ENCODE assay signal across 8 cellular contexts in the genomic region with DNA sequence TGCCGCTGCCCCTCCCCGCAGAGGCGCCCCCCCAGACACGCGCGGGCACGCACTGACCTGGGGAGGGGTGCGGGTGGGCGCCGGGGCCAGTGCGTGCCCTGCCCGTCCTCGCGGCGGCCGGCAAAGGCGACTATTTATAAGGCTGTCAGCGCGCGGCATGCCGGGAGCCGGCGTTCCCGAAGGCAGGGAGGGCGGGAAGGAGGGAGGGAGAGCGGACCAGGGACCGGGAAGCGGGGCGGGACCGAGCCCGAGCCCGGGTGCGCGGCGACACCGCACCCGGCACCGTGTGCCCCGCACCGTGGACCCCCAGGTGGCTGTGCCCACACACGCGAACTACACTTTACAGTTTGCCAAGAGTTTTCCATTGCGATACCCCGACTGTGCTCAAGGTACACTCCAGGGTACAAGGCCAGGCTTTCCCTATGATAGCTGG. TPM values are rescaled to one million over a fixed set of nuclear protein-coding genes. Genes with fewer than 3 reads are reported as not detected.
DNase-seq lines count a peak whose midpoint lies in the region; ATAC-seq and TF ChIP-seq lines count a peak whose summit lies in the region.

A gene with protein sequence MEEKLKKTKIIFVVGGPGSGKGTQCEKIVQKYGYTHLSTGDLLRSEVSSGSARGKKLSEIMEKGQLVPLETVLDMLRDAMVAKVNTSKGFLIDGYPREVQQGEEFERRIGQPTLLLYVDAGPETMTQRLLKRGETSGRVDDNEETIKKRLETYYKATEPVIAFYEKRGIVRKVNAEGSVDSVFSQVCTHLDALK (minus strand): TSS at position 110 of the 433 bp plus-strand sequence. CDS start 3,058 bp downstream, outside the sequence.

- H3K27me3 ChIP-seq in BJ (ENCODE audit: control insufficient read depth, insufficient read depth, low read length) (no peaks in the 10 kb centered on the region), esophagus muscularis mucosa (no peaks in the 10 kb centered on the region), transverse colon (no peaks in the 10 kb centered on the region)

- peaks cover 46 to 62% (median 56%) of the 10 kb centered on the region in 4 donors for H3K4me1 ChIP-seq in esophagus muscularis mucosa
- peaks cover 37 to 44% (median 40%) of the 10 kb centered on the region in 4 donors for H3K4me1 ChIP-seq in transverse colon

- no peaks in the 10 kb centered on the region for H3K9me3 Mint-ChIP-seq in T-helper 2 cell treated with Interferon-gamma antibody and Interleukin-4, amounts not matched to agents 5 μg/mL and 100 μg/mL, for 36 hours

- intact Hi-C loops in esophagus muscularis mucosa (cut with DNase I): no loop called here
- intact Hi-C loops in transverse colon (cut with DNase I; ENCODE audit: low total_unique reads): no loop called here

- WGBS in esophagus muscularis mucosa: 4% methylated on average over 5 of the region's 44 CpGs
- WGBS in transverse colon (ENCODE audit: low coverage in 1 of 2), 2 donors: 1% methylated on average over 25 of the region's 44 CpGs; no CpG with 5 or more reads in 1 of the 2 donors

- TF ChIP-seq POLR2A in esophagus muscularis mucosa (IDR thresholded peaks at IDR 0.05; ENCODE audit: low read depth) (no peak), transverse colon (IDR thresholded peaks at IDR 0.05) (peak; percentile 37)

- in situ Hi-C loops in transverse colon (cut with MboI; ENCODE audit: low pct_ligation_motif_present in 1 of 4, low pct_unique_long_range_greater_than_20kb in 1 of 4, low sequenced_read_pairs in 3 of 4): no loop called here

- DNase-seq in BJ (ENCODE audit: low read depth) (no peak), HuH-7 (ENCODE audit: low spot score) (peak; percentile 84), esophagus muscularis mucosa (ENCODE audit: extremely low spot score) (no peak), middle frontal gyrus (ENCODE audit: extremely low spot score, low spot score) (peak; percentile 62), transverse colon (peak; percentile 84), GM10266 (ENCODE audit: extremely low spot score) (no peak)
- DNase-seq in T-helper 2 cell treated with Interferon-gamma antibody and Interleukin-4, amounts not matched to agents 5 μg/mL and 100 μg/mL, for 36 hours (ENCODE audit: low spot score): no peak

- TF ChIP-seq EP300 in esophagus muscularis mucosa (IDR thresholded peaks at IDR 0.05): no peak
- no peak for TF ChIP-seq EP300 in transverse colon (IDR thresholded peaks at IDR 0.05; ENCODE audit: low read depth)

- no peaks in the 10 kb centered on the region; the same call in 1 of the 2 replicates for H3K36me3 ChIP-seq in BJ (ENCODE audit: control insufficient read depth, insufficient read depth, low read length)
- H3K36me3 ChIP-seq in esophagus muscularis mucosa: peaks cover 0 to 10% (median 8%) of the 10 kb centered on the region in 4 donors
- no peaks in the 10 kb centered on the region for H3K36me3 ChIP-seq in transverse colon

- no peaks in the 10 kb centered on the region for H3K4me1 Mint-ChIP-seq in T-helper 2 cell treated with Interferon-gamma antibody and Interleukin-4, amounts not matched to agents 5 μg/mL and 100 μg/mL, for 36 hours (ENCODE audit: low read depth)

- H3K27ac Mint-ChIP-seq in T-helper 2 cell treated with Interferon-gamma antibody and Interleukin-4, amounts not matched to agents 5 μg/mL and 100 μg/mL, for 36 hours: no peak within 1 kb of the TSS

- H3K9me3 ChIP-seq in esophagus muscularis mucosa (no peaks in the 10 kb centered on the region), transverse colon (no peaks in the 10 kb centered on the region)

- CTCF ChIA-PET in BJ (lab: Yijun Ruan, JAX): interaction anchor here (1.5 to 1.6 kb wide), 2 partner anchors 8 to 143 kb away, joined by 4 to 5 read pairs; partner anchors contain the start of gene TOR2A

- H3K27me3 Mint-ChIP-seq in T-helper 2 cell treated with Interferon-gamma antibody and Interleukin-4, amounts not matched to agents 5 μg/mL and 100 μg/mL, for 36 hours (ENCODE audit: low read depth): peaks cover 6% of the 10 kb centered on the region

- H3K4me3 ChIP-seq in BJ (ENCODE audit: low read depth, low read length) (peak within 1 kb of the TSS; percentile 44), esophagus muscularis mucosa (peak within 1 kb of the TSS; percentile 67 to 91 (median 76)), transverse colon (peak within 1 kb of the TSS; percentile 44 to 73 (median 54))

- POLR2A ChIA-PET in BJ (lab: Charles Lee): no interaction called here

- peak within 1 kb of the TSS; percentile 58 for H3K4me3 Mint-ChIP-seq in T-helper 2 cell treated with Interferon-gamma antibody and Interleukin-4, amounts not matched to agents 5 μg/mL and 100 μg/mL, for 36 hours

- no peak for ATAC-seq in HG03469 (IDR thresholded peaks at IDR 0.05; ENCODE audit: unreplicated experiment)

- H3K36me3 Mint-ChIP-seq in T-helper 2 cell treated with Interferon-gamma antibody and Interleukin-4, amounts not matched to agents 5 μg/mL and 100 μg/mL, for 36 hours (ENCODE audit: low read depth): peaks cover 12% of the 10 kb centered on the region

- TF ChIP-seq CTCF in BJ (IDR thresholded peaks at IDR 0.05; ENCODE audit: insufficient read depth, low read depth, low read length) (no peak), esophagus muscularis mucosa (IDR thresholded peaks at IDR 0.05) (no peak), transverse colon (IDR thresholded peaks at IDR 0.05) (no peak), GM10266 (IDR thresholded peaks at IDR 0.05; ENCODE audit: control insufficient read depth, insufficient read depth, low read depth, missing control alignments) (no peak)

- H3K27ac ChIP-seq in esophagus muscularis mucosa (replicated peaks in 1 of 4) (peak within 1 kb of the TSS; percentile 80 to 91 (median 86)), transverse colon (peak within 1 kb of the TSS; percentile 44 to 90 (median 80))

RNA-seq across cellular contexts. Expression of the gene that starts here (rescaled TPM):
- polyA plus RNA-seq in BJ (2011; rRNA removed): 65.1 and 102 TPM in 2 replicates
- 4.2 and 8.3 TPM in 2 replicates for polyA minus RNA-seq in BJ (2011; rRNA and poly(A)+ RNA removed)
- total RNA-seq in esophagus muscularis mucosa (10 to 100 TPM; 37.4 to 75.0 (median 56.0) TPM), transverse colon (100 to 1,000 TPM in 1 of 4 donors, 10 to 100 TPM in 3; 24.7 to 110 (median 62.4) TPM)

Comparison
In these comparisons a context has a peak if more than half of its experiments do, and no peak if none do; other contexts are left out.
1. DNase-seq: peak in HuH-7 (single experiment), middle frontal gyrus (single experiment) and transverse colon (single experiment); none in BJ (single experiment), T-helper 2 cell treated with Interferon-gamma antibody and Interleukin-4, amounts not matched to agents 5 μg/mL and 100 μg/mL, for 36 hours (single experiment), esophagus muscularis mucosa (single experiment) and GM10266 (single experiment).
2. Peak in every context shown above with its lines, with median percentiles within 50 percentile points of each other: H3K4me3 ChIP-seq.